Comparison of ENCODE assay signal across 8 cellular contexts in the genomic region with DNA sequence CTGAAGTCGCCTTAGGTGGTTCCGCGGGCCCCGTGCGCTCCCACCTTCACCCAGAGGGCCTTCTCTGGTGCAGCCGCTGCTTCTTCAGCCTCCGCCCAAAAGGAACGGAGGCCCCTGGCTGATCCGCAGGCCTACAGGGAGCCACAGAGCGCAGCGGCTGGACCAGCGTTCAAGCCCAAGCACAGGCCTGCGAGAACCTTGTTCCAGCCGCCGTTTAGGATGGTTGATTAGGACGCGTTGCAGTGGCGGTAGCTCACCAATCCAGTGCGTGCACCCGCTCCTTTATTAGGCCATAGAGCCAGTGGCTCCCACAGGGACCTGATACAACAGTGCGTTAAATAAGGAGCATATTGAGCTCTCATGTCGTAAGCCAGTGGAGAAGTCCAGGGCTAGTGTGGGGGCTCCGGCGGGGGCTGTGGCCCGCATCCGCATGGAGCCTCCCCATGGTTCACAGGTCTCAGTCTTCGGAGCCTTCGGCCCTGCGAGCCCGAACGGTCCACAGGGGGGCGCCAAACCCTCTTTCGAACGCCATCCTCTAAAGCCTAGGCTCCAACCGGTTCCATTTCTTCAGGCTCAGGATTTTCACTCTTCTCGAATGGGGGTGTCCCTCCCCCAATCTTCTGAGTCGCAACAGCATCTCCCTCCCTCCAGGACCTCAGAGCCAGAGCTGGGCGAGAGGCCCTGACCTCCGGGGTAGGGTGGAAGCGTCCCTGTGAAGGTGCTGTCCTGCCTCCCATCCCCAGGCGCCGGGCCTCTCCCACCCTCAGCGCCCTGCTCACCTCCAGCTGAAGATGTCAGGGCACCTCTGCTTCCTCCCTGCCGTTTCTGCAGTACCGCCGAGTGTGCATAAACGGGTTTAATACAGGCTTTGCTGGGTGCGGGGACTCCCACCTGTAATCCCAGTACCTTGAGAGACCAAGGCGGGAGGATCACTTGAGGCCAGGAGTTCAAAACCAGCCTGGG.
DNase-seq lines count a peak whose midpoint lies in the region; ATAC-seq, FAIRE-seq and TF ChIP-seq lines count a peak whose summit lies in the region.
"Not testable (repeated sequence)": the region's sequence is repeated elsewhere in the genome, so short reads cannot be mapped to it uniquely, and the experiment has no call there.

No MANE protein-coding gene starts in this region.

- intact Hi-C loops in CD8-positive, alpha-beta T cell (cut with DNase I, micrococcal nuclease): loop anchor here in 1 of 2 experiments (1.0 to 10.0 kb wide), 2 partner anchors 257 to 351 kb away; no protein-coding TSS in a partner anchor
- intact Hi-C loops in Right ventricle myocardium inferior (cut with DNase I): not testable (repeated sequence)

- H3K4me1 ChIP-seq in CD8-positive, alpha-beta T cell (ENCODE audit: insufficient read depth, low read length); astrocyte (ENCODE audit: insufficient read depth, low read length); neuronal stem cell (ENCODE audit: control insufficient read depth in 2 of 2, insufficient read depth in 1 of 2, low read depth in 1 of 2, low read length in 2 of 2): not testable (repeated sequence)

- not testable (repeated sequence) for H3K79me1 ChIP-seq in neuronal stem cell (ENCODE audit: low read depth, low read length)

- not testable (repeated sequence) for H2BK120ac ChIP-seq in neuronal stem cell (ENCODE audit: low read depth, low read length)

- not testable (repeated sequence) for H3K4me3 ChIP-seq in CD8-positive, alpha-beta T cell (ENCODE audit: low read depth, low read length); astrocyte (ENCODE audit: insufficient read depth, low read depth, low read length); neuronal stem cell (ENCODE audit: low read length in 2 of 2)

- not testable (repeated sequence) for H3K27me3 Mint-ChIP-seq in CD8-positive, alpha-beta T cell (ENCODE audit: low read depth)
- H3K27me3 Mint-ChIP-seq in astrocyte (ENCODE audit: low read depth, unreplicated experiment): peaks cover 10% of the 10 kb centered on the region

- not testable (repeated sequence) for H4K91ac ChIP-seq in neuronal stem cell (ENCODE audit: low read depth, low read length, poor library complexity)

- not testable (repeated sequence) for H2BK5ac ChIP-seq in neuronal stem cell (ENCODE audit: low read length)

- H3K27ac Mint-ChIP-seq in CD8-positive, alpha-beta T cell; astrocyte (ENCODE audit: unreplicated experiment): not testable (repeated sequence)

- H4K20me1 ChIP-seq in astrocyte (ENCODE audit: insufficient read depth, low read length): not testable (repeated sequence)

- H3K79me2 ChIP-seq in astrocyte (ENCODE audit: insufficient read depth, low read length): not testable (repeated sequence)

- not testable (repeated sequence) for H3K14ac ChIP-seq in neuronal stem cell (ENCODE audit: low read length)

- not testable (repeated sequence) for H2AK5ac ChIP-seq in neuronal stem cell (ENCODE audit: low read depth, low read length)

- CTCF ChIA-PET in CD8-positive, alpha-beta T cell (lab: Charles Lee): interaction anchor here (0.6 kb wide), 1 partner anchor 251 kb away, joined by 3 read pairs; no protein-coding TSS in a partner anchor

- not testable (repeated sequence) for FAIRE-seq in astrocyte (lab: Jason Lieb, UNC)

- not testable (repeated sequence) for H3K9ac ChIP-seq in astrocyte (ENCODE audit: low read length); neuronal stem cell (ENCODE audit: low read depth, low read length, poor library complexity)

- TF ChIP-seq CTCF in CD8-positive, alpha-beta T cell (IDR thresholded peaks at IDR 0.05): peak; percentile 49
- peak; percentile 32 for TF ChIP-seq CTCF in astrocyte (IDR thresholded peaks at IDR 0.05; ENCODE audit: insufficient read depth, low read depth, low read length)

- DNase-seq in CD8-positive, alpha-beta T cell: peak; percentile 54 to 81 (median 69)
- DNase-seq in NCI-H82 (lab: John Stamatoyannopoulos, UW) (peak; percentile 67), Right ventricle myocardium inferior (ENCODE audit: missing footprints) (peak; percentile 79), neuronal stem cell (ENCODE audit: low spot score) (peak; percentile 47)
- DNase-seq in activated CD4-positive, alpha-beta T cell treated with anti-CD3 and anti-CD28 coated beads for 24 hours (ENCODE audit: low read depth in 2 of 2): peak; percentile 74
- DNase-seq in astrocyte (ENCODE audit: low read depth): not testable (repeated sequence)
- peak; percentile 66 for DNase-seq in stimulated activated CD8-positive, alpha-beta memory T cell treated with anti-CD3 and anti-CD28 coated beads, Interleukin-4, amount 100 ng/mL, for 24 hours (ENCODE audit: low read depth)

- H2BK15ac ChIP-seq in neuronal stem cell (ENCODE audit: low read length): not testable (repeated sequence)

- H4K8ac ChIP-seq in neuronal stem cell (ENCODE audit: low read depth, low read length): not testable (repeated sequence)

- not testable (repeated sequence) for H3K4me3 Mint-ChIP-seq in CD8-positive, alpha-beta T cell; astrocyte (ENCODE audit: unreplicated experiment)

- not testable (repeated sequence) for H3K9me3 Mint-ChIP-seq in CD8-positive, alpha-beta T cell; astrocyte (ENCODE audit: unreplicated experiment)

- not testable (repeated sequence) for H3K27me3 ChIP-seq in CD8-positive, alpha-beta T cell (ENCODE audit: insufficient read depth, low read length); astrocyte (ENCODE audit: insufficient read depth, low read length); neuronal stem cell (ENCODE audit: control insufficient read depth in 3 of 3, insufficient read depth in 3 of 3, low read depth in 1 of 3, low read length in 3 of 3)

- not testable (repeated sequence) for H2BK12ac ChIP-seq in neuronal stem cell (ENCODE audit: low read length)

- not testable (repeated sequence) for H2AFZ ChIP-seq in astrocyte (ENCODE audit: low read depth, low read length)
- peak overlapping the region; percentile 80 for H2AFZ ChIP-seq in neuronal stem cell (ENCODE audit: low read length)

- not testable (repeated sequence) for H3K9me3 ChIP-seq in CD8-positive, alpha-beta T cell (ENCODE audit: low read length); astrocyte (ENCODE audit: insufficient read depth, low read depth, low read length); neuronal stem cell (replicated peaks in 1 of 2; ENCODE audit: control insufficient read depth in 2 of 2, insufficient read depth in 1 of 2, low read depth in 1 of 2, low read length in 2 of 2)

- H3K36me3 Mint-ChIP-seq in CD8-positive, alpha-beta T cell; astrocyte (ENCODE audit: low read depth, unreplicated experiment): not testable (repeated sequence)

- POLR2A ChIA-PET in CD8-positive, alpha-beta T cell (lab: Charles Lee): not testable (repeated sequence)

- not testable (repeated sequence) for H3K18ac ChIP-seq in neuronal stem cell (ENCODE audit: low read length)

- not testable (repeated sequence) for H3K4me2 ChIP-seq in astrocyte (ENCODE audit: low read length); neuronal stem cell (ENCODE audit: insufficient read depth, low read length, poor library complexity, severe bottlenecking)

- not testable (repeated sequence) for H3K23ac ChIP-seq in neuronal stem cell (ENCODE audit: low read depth, low read length, poor library complexity)

- H3K4me1 Mint-ChIP-seq in CD8-positive, alpha-beta T cell (ENCODE audit: low read depth); astrocyte (ENCODE audit: low read depth, unreplicated experiment): not testable (repeated sequence)

- H3K4ac ChIP-seq in neuronal stem cell (ENCODE audit: low read length): not testable (repeated sequence)

- H3K27ac ChIP-seq in CD8-positive, alpha-beta T cell (ENCODE audit: low read depth, low read length); astrocyte (ENCODE audit: low read depth, low read length); neuronal stem cell (replicated peaks; ENCODE audit: low read length): not testable (repeated sequence)

- WGBS in neuronal stem cell (ENCODE audit: extremely low coverage in 2 of 2, insufficient read length in 2 of 2, insufficient replicate concordance in 1 of 2), 2 donors: no CpG with 5 or more reads among the region's 49 CpGs

- H3K36me3 ChIP-seq in CD8-positive, alpha-beta T cell (ENCODE audit: insufficient read depth, low read length); astrocyte (ENCODE audit: insufficient read depth, low read length); neuronal stem cell (replicated peaks in 1 of 2; ENCODE audit: control insufficient read depth in 2 of 2, insufficient read depth in 2 of 2, low read length in 2 of 2): not testable (repeated sequence)

- ATAC-seq in CD8-positive, alpha-beta T cell: peak; percentile 92
- ATAC-seq in HG03045 (IDR thresholded peaks at IDR 0.05; ENCODE audit: unreplicated experiment) (peak; percentile 53), Right ventricle myocardium inferior (peak; percentile 60)
